13 cellular contexts compared by ENCODE assay signal in the genomic region with DNA sequence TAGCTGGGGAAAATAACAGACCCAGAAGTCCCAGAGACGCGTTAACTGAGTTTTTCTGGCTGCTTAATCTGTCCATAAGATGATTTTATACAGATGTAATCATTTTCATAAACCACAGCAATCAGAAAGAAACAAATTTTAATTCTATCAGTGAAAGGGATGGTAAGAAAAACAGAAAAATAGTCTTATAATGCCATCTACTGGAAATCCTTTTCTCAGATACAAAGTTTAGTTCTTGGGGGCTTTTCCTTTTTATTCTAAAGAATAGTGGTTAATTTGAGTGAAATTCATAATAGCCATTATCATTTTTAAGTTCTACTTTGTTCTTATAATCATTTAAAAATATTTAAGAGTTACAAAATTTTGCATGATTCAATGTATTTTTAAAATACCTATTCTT.
"Had no signal": no experiment of that assay in that cellular context is flagged by ENCODE, and none has a peak within 500 bp of the region (broad histone marks: within the 10 kb centered on the region; RNA-seq: fewer than 3 reads in every experiment).

No MANE protein-coding gene starts in this region.

- ATAC-seq: gastrocnemius medialis, heart right ventricle, left ventricle myocardium superior had no signal

- H3K27ac ChIP-seq: breast epithelium, gastrocnemius medialis, heart right ventricle, parathyroid adenoma, thyroid gland, uterus had no signal

- DNase-seq: activated CD4-positive, alpha-beta memory T cell treated with anti-CD3 and anti-CD28 coated beads, Interleukin-2, amount 10 ng/mL, durations not matched to agents 7 days and 5 days; activated gamma-delta T cell; activated T-cell treated with anti-CD3 and anti-CD28 coated beads, Interleukin-2, amount 50 U/mL, for 48 hours; gastrocnemius medialis; heart right ventricle; left ventricle myocardium superior; mesendoderm; nephron progenitor cell; stimulated activated CD4-positive, alpha-beta T cell treated with anti-CD3 and anti-CD28 coated beads, Interleukin-15, amount 100 ng/mL, for 24 hours; thyroid gland; uterus had no signal

- H3K27me3 ChIP-seq: breast epithelium, gastrocnemius medialis, heart right ventricle, thyroid gland, uterus had no signal

- H3K4me1 ChIP-seq: breast epithelium, heart right ventricle, parathyroid adenoma, thyroid gland, uterus had no signal

- H3K36me3 ChIP-seq: uterus had no signal

- H3K4me3 ChIP-seq: breast epithelium, gastrocnemius medialis, heart right ventricle, thyroid gland, uterus had no signal

- H3K79me2 ChIP-seq: parathyroid adenoma had no signal

- H3K9me3 ChIP-seq: breast epithelium, gastrocnemius medialis, heart right ventricle, thyroid gland, uterus had no signal

- H2AFZ ChIP-seq: parathyroid adenoma had no signal

- H3K9ac ChIP-seq: parathyroid adenoma had no signal
